In the genomic region with DNA sequence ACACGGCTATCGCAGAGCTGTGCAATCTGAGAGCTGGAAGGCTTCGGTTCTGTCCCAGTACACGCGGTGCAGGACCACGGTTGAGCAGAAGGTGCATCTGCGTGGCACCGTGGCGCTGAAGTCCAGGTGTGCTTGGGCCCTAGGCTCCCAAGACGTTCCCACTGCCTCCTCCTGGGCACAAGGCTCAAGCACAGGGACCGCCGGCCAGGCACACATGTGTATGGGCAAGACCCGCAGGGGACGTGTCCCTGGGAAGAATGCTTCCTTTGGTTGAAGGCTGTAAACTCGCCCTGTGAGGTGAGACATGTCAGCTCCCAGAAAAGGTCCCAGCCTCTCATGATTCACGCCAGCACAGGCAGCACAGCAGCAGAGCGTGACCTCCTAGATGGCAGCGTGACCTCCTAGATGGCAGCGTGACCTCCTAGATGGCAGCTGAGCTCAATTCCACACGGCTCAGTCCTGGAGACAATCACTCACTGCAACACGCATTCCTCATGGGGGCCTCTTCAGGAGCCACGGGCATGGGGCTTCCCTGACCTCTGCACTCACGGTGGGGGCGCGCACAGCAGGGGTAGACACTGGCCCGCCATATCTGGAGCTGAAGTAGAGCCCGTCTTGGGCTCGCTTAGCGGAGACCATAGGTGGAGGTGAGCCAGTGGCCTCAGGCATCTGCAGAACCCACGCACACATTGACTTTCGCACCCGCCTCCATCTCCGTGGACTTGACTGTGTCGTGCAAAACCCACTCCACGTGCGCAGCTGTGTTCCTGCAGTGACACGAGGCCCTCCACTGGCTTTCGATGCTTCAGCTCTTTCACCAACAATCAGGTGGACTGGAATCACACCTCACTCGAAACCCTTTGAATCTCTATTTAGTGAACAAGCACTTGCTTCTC, we compare ENCODE assay signal across 23 cellular contexts.
DNase-seq lines count a peak whose midpoint lies in the region; ATAC-seq, FAIRE-seq and TF ChIP-seq lines count a peak whose summit lies in the region.
"Had no signal": no experiment of that assay in that cellular context is flagged by ENCODE, and none has a peak within 500 bp of the region (broad histone marks: within the 10 kb centered on the region; RNA-seq: fewer than 3 reads in every experiment).

No MANE protein-coding gene starts in this region.

- H3K4me2 ChIP-seq in BLaER1, result peak overlapping the region; percentile 57
- no peak overlapping the region for H3K4me2 ChIP-seq in neuronal stem cell (ENCODE audit: insufficient read depth, low read length, poor library complexity, severe bottlenecking)

- peak; percentile 84 for FAIRE-seq in bronchial epithelial cell (lab: Jason Lieb, UNC)
- FAIRE-seq: A204.1 had no signal

- no peak overlapping the region for H4K8ac ChIP-seq in neuronal stem cell (ENCODE audit: low read depth, low read length)

- H3K36me3 ChIP-seq in BLaER1 (peaks cover 63% of the 10 kb centered on the region), Panc1 (ENCODE audit: control insufficient read depth, insufficient read depth, low read length) (no peaks in the 10 kb centered on the region), bronchial epithelial cell (ENCODE audit: control insufficient read depth, insufficient read depth, low read length) (peaks cover 5% of the 10 kb centered on the region), neuronal stem cell (replicated peaks in 1 of 2; ENCODE audit: control insufficient read depth in 2 of 2, insufficient read depth in 2 of 2, low read length in 2 of 2) (peaks cover 16 to 41% of the 10 kb centered on the region in 2 donors)

- ATAC-seq in Panc1, result 0 out of 2 replicates have a peak, but pooled peaks have one; percentile 8
- ATAC-seq in HG03159 (IDR thresholded peaks at IDR 0.05; ENCODE audit: unreplicated experiment), result no peak
- ATAC-seq in HG03460 (IDR thresholded peaks at IDR 0.05; ENCODE audit: unreplicated experiment), result no peak

- H2BK5ac ChIP-seq in neuronal stem cell (ENCODE audit: low read length), result no peak overlapping the region

- intact Hi-C loops in Panc1 (cut with micrococcal nuclease; ENCODE audit: unreplicated experiment), result no loop called here

- DNase-seq in Panc1 (ENCODE audit: low read depth, low spot score) (no peak), bronchial epithelial cell (ENCODE audit: low read depth) (no peak), neuronal stem cell (ENCODE audit: low spot score) (no peak), AML-193 (lab: John Stamatoyannopoulos, UW) (no peak)
- DNase-seq: Caco-2; CD4-positive, CD25-positive, alpha-beta regulatory T cell; DMS 273 treated with DMSO at 0.1 percent for 48 hours; DMS79 treated with DMSO at 0.1 percent for 48 hours; NCI-H1105; NCI-H146; NCI-H2029 treated with DMSO at 0.1 percent for 48 hours; NCI-H2171; NCI-H524 treated with DMSO at 0.1 percent for 48 hours; NCI-H82; Peyer's patch; SHP77; SW 1271 had no signal

- CTCF ChIA-PET in Panc1 (lab: Charles Lee), result interaction anchor here (0.6 kb wide), 1 partner anchor 396 kb away, joined by 5 read pairs; no protein-coding TSS in a partner anchor

- H3K9ac ChIP-seq in BLaER1 (no peak overlapping the region), neuronal stem cell (ENCODE audit: low read depth, low read length, poor library complexity) (no peak overlapping the region)

- peak overlapping the region; percentile 49 for H3K18ac ChIP-seq in neuronal stem cell (ENCODE audit: low read length)

- no CpG with 5 or more reads among the region's 39 CpGs for WGBS in neuronal stem cell (ENCODE audit: extremely low coverage in 2 of 2, insufficient read length in 2 of 2, insufficient replicate concordance in 1 of 2), 2 donors

- no peak overlapping the region for H2AFZ ChIP-seq in neuronal stem cell (ENCODE audit: low read length)

- peak overlapping the region; percentile 85 for H3K23ac ChIP-seq in neuronal stem cell (ENCODE audit: low read depth, low read length, poor library complexity)

- no peak overlapping the region for H2BK120ac ChIP-seq in neuronal stem cell (ENCODE audit: low read depth, low read length)

- H2BK12ac ChIP-seq in neuronal stem cell (ENCODE audit: low read length), result no peak overlapping the region

- H3K79me1 ChIP-seq in neuronal stem cell (ENCODE audit: low read depth, low read length), result no peaks in the 10 kb centered on the region

- H3K9me3 ChIP-seq in BLaER1 (no peaks in the 10 kb centered on the region), Panc1 (ENCODE audit: control insufficient read depth, insufficient read depth, low read depth, low read length) (no peaks in the 10 kb centered on the region), neuronal stem cell (replicated peaks in 1 of 2; ENCODE audit: control insufficient read depth in 2 of 2, insufficient read depth in 1 of 2, low read depth in 1 of 2, low read length in 2 of 2) (no peaks in the 10 kb centered on the region)
- H3K9me3 ChIP-seq: Caco-2, Peyer's patch had no signal

- H3K4me3 ChIP-seq in BLaER1 (no peak overlapping the region), Panc1 (ENCODE audit: low read depth in 2 of 2, low read length in 2 of 2) (no peak overlapping the region), bronchial epithelial cell (ENCODE audit: low read depth, low read length) (no peak overlapping the region), neuronal stem cell (ENCODE audit: low read length in 2 of 2) (peak overlapping the region in 1 of 2 donors; percentile 29)
- H3K4me3 ChIP-seq: Peyer's patch, SK-N-MC had no signal

- H2AK5ac ChIP-seq in neuronal stem cell (ENCODE audit: low read depth, low read length), result no peak overlapping the region

- H3K27ac ChIP-seq in BLaER1, result no peak overlapping the region
- H3K27ac ChIP-seq in Panc1 (ENCODE audit: low read length), result no peak overlapping the region
- H3K27ac ChIP-seq in neuronal stem cell (replicated peaks; ENCODE audit: low read length), result no peak overlapping the region
- H3K27ac ChIP-seq: HL-60, Peyer's patch, SK-N-MC had no signal

- in situ Hi-C loops in Panc1 (cut with HindIII; ENCODE audit: low pct_unique_long_range_greater_than_20kb, low sequenced_read_pairs), result no loop called here

- peaks cover 49% of the 10 kb centered on the region for H3K27me3 ChIP-seq in BLaER1
- no peaks in the 10 kb centered on the region for H3K27me3 ChIP-seq in Panc1 (ENCODE audit: control insufficient read depth, insufficient read depth, low read length)
- no peaks in the 10 kb centered on the region for H3K27me3 ChIP-seq in bronchial epithelial cell (ENCODE audit: control insufficient read depth, insufficient read depth, low read length)
- H3K27me3 ChIP-seq in neuronal stem cell (ENCODE audit: control insufficient read depth in 3 of 3, insufficient read depth in 3 of 3, low read depth in 1 of 3, low read length in 3 of 3), result no peaks in the 10 kb centered on the region
- H3K27me3 ChIP-seq: Peyer's patch had no signal

- H4K91ac ChIP-seq in neuronal stem cell (ENCODE audit: low read depth, low read length, poor library complexity), result no peak overlapping the region

- H2BK15ac ChIP-seq in neuronal stem cell (ENCODE audit: low read length), result no peak overlapping the region

- no peak overlapping the region for H3K4ac ChIP-seq in neuronal stem cell (ENCODE audit: low read length)

- peaks cover 98% of the 10 kb centered on the region for H4K20me1 ChIP-seq in BLaER1

- H3K14ac ChIP-seq in neuronal stem cell (ENCODE audit: low read length), result no peak overlapping the region

- no peak for TF ChIP-seq CTCF in Panc1 (IDR thresholded peaks at IDR 0.05)
- TF ChIP-seq CTCF in bronchial epithelial cell (IDR thresholded peaks at IDR 0.05; ENCODE audit: insufficient read depth, low read length, severe bottlenecking), result no peak

- H3K4me1 ChIP-seq in BLaER1 (peaks cover 100% of the 10 kb centered on the region), Panc1 (ENCODE audit: control insufficient read depth, insufficient read depth, low read length) (no peaks in the 10 kb centered on the region), neuronal stem cell (ENCODE audit: control insufficient read depth in 2 of 2, insufficient read depth in 1 of 2, low read depth in 1 of 2, low read length in 2 of 2) (peaks cover 0 to 11% of the 10 kb centered on the region in 2 donors)
- H3K4me1 ChIP-seq: Caco-2 had no signal

- POLR2A ChIA-PET in Panc1 (lab: Charles Lee), result no interaction called here

- BruUV-seq in Panc1 (replicated peaks; lab: Mats Ljungman, UMichigan), result no TSS peak
